ENCODE assay signal across 16 cellular contexts in genomic region chr18:62799977-62800376, GRCh38.
A peak's percentile ranks its signal among the peaks of the same experiment; 100 is the strongest.
DNase-seq lines count a peak whose midpoint lies in the region; ATAC-seq and TF ChIP-seq lines count a peak whose summit lies in the region.
"Had no signal": no experiment of that assay in that cellular context is flagged by ENCODE, and none has a peak within 500 bp of the region (broad histone marks: within the 10 kb centered on the region; RNA-seq: fewer than 3 reads in every experiment).

No MANE protein-coding gene starts in this region.

- H3K27me3 Mint-ChIP-seq in mesothelial cell of epicardium (ENCODE audit: low read depth), result no peaks in the 10 kb centered on the region
- H3K27me3 Mint-ChIP-seq in neural progenitor cell (ENCODE audit: insufficient read depth, low read depth), result no peaks in the 10 kb centered on the region
- H3K27me3 Mint-ChIP-seq: CD8-positive, alpha-beta memory T cell had no signal

- H3K27ac Mint-ChIP-seq in mesothelial cell of epicardium, result peak overlapping the region; percentile 62
- no peak overlapping the region for H3K27ac Mint-ChIP-seq in neural progenitor cell

- H3K36me3 Mint-ChIP-seq in mesothelial cell of epicardium (no peaks in the 10 kb centered on the region), neural progenitor cell (peaks cover 4% of the 10 kb centered on the region)

- peaks cover 26% of the 10 kb centered on the region for H3F3A ChIP-seq in neural progenitor cell (ENCODE audit: low read depth)

- H3K9ac ChIP-seq in HUES64 (ENCODE audit: low read depth, low read length), result no peak overlapping the region
- no peak overlapping the region for H3K9ac ChIP-seq in neural progenitor cell

- 62% methylated on average over 5 of the region's 6 CpGs for WGBS in HUES64
- WGBS in heart right ventricle, 2 donors, result 88 to 89% methylated on average over 6 of the region's 6 CpGs

- H3K27me3 ChIP-seq in HUES64 (ENCODE audit: insufficient read depth, low read length), result no peaks in the 10 kb centered on the region
- H3K27me3 ChIP-seq in dorsolateral prefrontal cortex, result no peaks in the 10 kb centered on the region
- H3K27me3 ChIP-seq in neural progenitor cell, result no peaks in the 10 kb centered on the region
- H3K27me3 ChIP-seq in heart right ventricle, result no peaks in the 10 kb centered on the region

- H3K4me3 Mint-ChIP-seq in mesothelial cell of epicardium (no peak overlapping the region), neural progenitor cell (no peak overlapping the region)
- H3K4me3 Mint-ChIP-seq: CD8-positive, alpha-beta memory T cell had no signal

- DNase-seq in DMS53 (lab: John Stamatoyannopoulos, UW) (peak; percentile 27), DMS53 treated with DMSO at 0.1 percent for 48 hours (lab: John Stamatoyannopoulos, UW; ENCODE audit: unreplicated experiment) (no peak), dorsolateral prefrontal cortex (no peak), mesothelial cell of epicardium (ENCODE audit: low spot score in 2 of 2, unreplicated experiment in 2 of 2) (no peak), neural progenitor cell (ENCODE audit: low spot score) (no peak), heart right ventricle (no peak)
- DNase-seq: CD8-positive, alpha-beta memory T cell; GDM1; GOT3; KBM-7; MV-4-11; NCI-H187 treated with DMSO at 0.1 percent for 48 hours; NCI-H524 had no signal

- H3K4me3 ChIP-seq in HUES64 (ENCODE audit: low read length), result peak overlapping the region; percentile 17; the same call in 1 of the 2 replicates
- H3K4me3 ChIP-seq in dorsolateral prefrontal cortex, result peak overlapping the region in 3 of 59 donors; percentile 7 to 31 (median 22)
- no peak overlapping the region for H3K4me3 ChIP-seq in neural progenitor cell
- no peak overlapping the region for H3K4me3 ChIP-seq in heart right ventricle
- H3K4me3 ChIP-seq: GM12878 had no signal

- no peaks in the 10 kb centered on the region for H3K9me3 ChIP-seq in HUES64 (ENCODE audit: insufficient read depth, low read depth, low read length)
- H3K9me3 ChIP-seq in neural progenitor cell (ENCODE audit: low read depth), result no peaks in the 10 kb centered on the region
- no peaks in the 10 kb centered on the region for H3K9me3 ChIP-seq in heart right ventricle

- peaks cover 63% of the 10 kb centered on the region for H3K4me1 ChIP-seq in HUES64 (ENCODE audit: insufficient read depth, low read length)
- peaks cover 35% of the 10 kb centered on the region for H3K4me1 ChIP-seq in neural progenitor cell
- H3K4me1 ChIP-seq in heart right ventricle, result peaks cover 0 to 29% (median 9%) of the 10 kb centered on the region in 9 donors

- peaks cover 63% of the 10 kb centered on the region for H4K20me1 ChIP-seq in neural progenitor cell (ENCODE audit: low read depth)

- TF ChIP-seq CTCF in dorsolateral prefrontal cortex (IDR thresholded peaks at IDR 0.05 in 54 of 56, conservative IDR thresholded peaks at IDR 0.05 in 2 of 56; ENCODE audit: low read depth in 1 of 56, partially characterized antibody in 56 of 56) (no peak), mesothelial cell of epicardium (IDR thresholded peaks at IDR 0.05; ENCODE audit: unreplicated experiment) (no peak), neural progenitor cell (IDR thresholded peaks at IDR 0.05) (no peak), heart right ventricle (IDR thresholded peaks at IDR 0.05) (no peak)

- H3K9me3 Mint-ChIP-seq in mesothelial cell of epicardium (no peaks in the 10 kb centered on the region), neural progenitor cell (peaks cover 3% of the 10 kb centered on the region)
- H3K9me3 Mint-ChIP-seq: CD8-positive, alpha-beta memory T cell had no signal

- ATAC-seq in heart right ventricle (no peak), HG03442 (IDR thresholded peaks at IDR 0.05; ENCODE audit: unreplicated experiment) (no peak)
- ATAC-seq: GM12878 had no signal

- peaks cover 98% of the 10 kb centered on the region for H3K79me2 ChIP-seq in neural progenitor cell (ENCODE audit: low read depth)

- H3K4me2 ChIP-seq in neural progenitor cell, result no peak overlapping the region

- peaks cover 30% of the 10 kb centered on the region for H3K4me1 Mint-ChIP-seq in mesothelial cell of epicardium
- H3K4me1 Mint-ChIP-seq in neural progenitor cell, result peaks cover 34% of the 10 kb centered on the region

- peak overlapping the region; percentile 87; the same call in 1 of the 2 replicates for H3K27ac ChIP-seq in HUES64 (ENCODE audit: low read depth, low read length)
- H3K27ac ChIP-seq in dorsolateral prefrontal cortex, result peak overlapping the region in 39 of 59 donors; percentile 3 to 78 (median 48)
- no peak overlapping the region for H3K27ac ChIP-seq in neural progenitor cell
- no peak overlapping the region for H3K27ac ChIP-seq in heart right ventricle

- intact Hi-C loops in dorsolateral prefrontal cortex (cut with DNase I) (loop anchor here (5.0 kb wide), 3 partner anchors 83 to 213 kb away; partner anchors contain the start of gene PHLPP1 (in 1 of the 2)), heart right ventricle (cut with DNase I) (loop anchor here in 5 of 10 donors (5.0 to 10.0 kb wide), 4 partner anchors 63 to 155 kb away; partner anchors contain the start of gene PHLPP1 (in 3 of the 5))

- no peaks in the 10 kb centered on the region for H3K36me3 ChIP-seq in HUES64 (ENCODE audit: insufficient read depth, low read length)
- no peaks in the 10 kb centered on the region for H3K36me3 ChIP-seq in neural progenitor cell
- H3K36me3 ChIP-seq in heart right ventricle, result no peaks in the 10 kb centered on the region

- no peak overlapping the region for H2AFZ ChIP-seq in neural progenitor cell (replicated peaks)

Comparison
In these comparisons a context has a peak if more than half of its experiments do, and no peak if none do; other contexts are left out.
1. H3K27ac ChIP-seq: peak in HUES64 (single experiment) and dorsolateral prefrontal cortex (39 of 59); none in neural progenitor cell (single experiment) and heart right ventricle (0 of 10).